ENCODE assay signal across 10 cellular contexts in the genomic region with DNA sequence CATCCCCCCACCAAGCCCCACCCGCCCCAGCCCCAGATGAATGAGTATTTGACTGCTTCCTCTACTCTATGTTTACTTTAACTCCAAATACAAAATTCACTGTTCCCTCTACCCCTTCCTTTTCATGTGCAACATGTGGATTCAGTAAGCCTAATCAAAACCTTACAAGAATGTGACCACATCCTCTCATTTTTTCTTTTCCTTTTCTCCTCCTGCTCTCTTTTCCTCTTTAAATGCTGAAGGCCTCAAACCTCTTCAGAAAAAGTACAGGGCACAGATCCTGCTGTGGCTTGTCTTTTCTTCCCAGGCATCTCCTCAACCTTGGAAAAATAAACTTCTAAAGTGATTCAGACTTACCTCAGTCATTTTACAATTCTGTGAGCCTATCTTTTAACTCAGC.
DNase-seq lines count a peak whose midpoint lies in the region; ATAC-seq and TF ChIP-seq lines count a peak whose summit lies in the region.
"Had no signal": no experiment of that assay in that cellular context is flagged by ENCODE, and none has a peak within 500 bp of the region (broad histone marks: within the 10 kb centered on the region; RNA-seq: fewer than 3 reads in every experiment).

No MANE protein-coding gene starts in this region.

- peaks cover 30% of the 10 kb centered on the region for H3K4me1 Mint-ChIP-seq in endothelial cell (ENCODE audit: unreplicated experiment)
- H3K4me1 Mint-ChIP-seq in progenitor cell of endocrine pancreas (ENCODE audit: low read depth): peaks cover 3% of the 10 kb centered on the region

- peaks cover 1% of the 10 kb centered on the region for H3K27me3 Mint-ChIP-seq in endothelial cell (ENCODE audit: unreplicated experiment)
- no peaks in the 10 kb centered on the region for H3K27me3 Mint-ChIP-seq in progenitor cell of endocrine pancreas

- H3K4me3 Mint-ChIP-seq in endothelial cell (ENCODE audit: unreplicated experiment): peak overlapping the region; percentile 48
- H3K4me3 Mint-ChIP-seq in progenitor cell of endocrine pancreas (ENCODE audit: low read depth): no peak overlapping the region

- H3K27me3 ChIP-seq in SJSA1 (replicated peaks) (no peaks in the 10 kb centered on the region), upper lobe of left lung (no peaks in the 10 kb centered on the region)

- H3K9me3 ChIP-seq in SJSA1 (replicated peaks) (no peaks in the 10 kb centered on the region), upper lobe of left lung (no peaks in the 10 kb centered on the region)

- peaks cover 22% of the 10 kb centered on the region for H3K36me3 ChIP-seq in SJSA1
- H3K36me3 ChIP-seq in upper lobe of left lung: peaks cover 3 to 59% (median 7%) of the 10 kb centered on the region in 4 donors

- TF ChIP-seq CTCF in endothelial cell (IDR thresholded peaks at IDR 0.05; ENCODE audit: unreplicated experiment) (no peak), progenitor cell of endocrine pancreas (IDR thresholded peaks at IDR 0.05; ENCODE audit: unreplicated experiment) (no peak), upper lobe of left lung (IDR thresholded peaks at IDR 0.05) (no peak)

- peaks cover 6% of the 10 kb centered on the region for H3K36me3 Mint-ChIP-seq in endothelial cell (ENCODE audit: low read depth, unreplicated experiment)
- H3K36me3 Mint-ChIP-seq in progenitor cell of endocrine pancreas (ENCODE audit: insufficient read depth): peaks cover 14% of the 10 kb centered on the region

- ATAC-seq in upper lobe of left lung (ENCODE audit: low FRiP score in 2 of 2): no peak
- ATAC-seq in GM21576 (IDR thresholded peaks at IDR 0.05; ENCODE audit: unreplicated experiment): no peak
- ATAC-seq in GM19023 (IDR thresholded peaks at IDR 0.05; ENCODE audit: unreplicated experiment): no peak

- 79 to 85% methylated on average over 1 of the region's 1 CpG for WGBS in upper lobe of left lung, 2 donors

- DNase-seq in GM04503 (ENCODE audit: low read depth) (peak; percentile 45), SJSA1 (ENCODE audit: low read depth in 1 of 2, low spot score in 2 of 2) (peak; percentile 57 to 86), endothelial cell (ENCODE audit: low spot score) (no peak), progenitor cell of endocrine pancreas (ENCODE audit: low spot score, unreplicated experiment) (no peak), upper lobe of left lung (no peak)
- DNase-seq: kidney, NCI-H1105 had no signal

- no peak for TF ChIP-seq POLR2A in upper lobe of left lung (IDR thresholded peaks at IDR 0.05)

- no peak for TF ChIP-seq EP300 in upper lobe of left lung (IDR thresholded peaks at IDR 0.05)

- H3K4me3 ChIP-seq in SJSA1 (no peak overlapping the region), upper lobe of left lung (no peak overlapping the region)
- H3K4me3 ChIP-seq: coronary artery had no signal

- H3K27ac Mint-ChIP-seq in endothelial cell (ENCODE audit: unreplicated experiment) (peak overlapping the region; percentile 96), progenitor cell of endocrine pancreas (peak overlapping the region; percentile 8)

- no peaks in the 10 kb centered on the region for H3K9me3 Mint-ChIP-seq in endothelial cell (ENCODE audit: unreplicated experiment)
- H3K9me3 Mint-ChIP-seq in progenitor cell of endocrine pancreas (ENCODE audit: low read depth): peaks cover 4% of the 10 kb centered on the region

- H3K27ac ChIP-seq in SJSA1 (peak overlapping the region; percentile 25), upper lobe of left lung (no peak overlapping the region)
- H3K27ac ChIP-seq: coronary artery had no signal

- H3K4me1 ChIP-seq in SJSA1 (replicated peaks): peaks cover 24% of the 10 kb centered on the region
- no peaks in the 10 kb centered on the region for H3K4me1 ChIP-seq in upper lobe of left lung

Comparison
In these comparisons a context has a peak if more than half of its experiments do, and no peak if none do; other contexts are left out.
1. DNase-seq: peak in GM04503 (single experiment) and SJSA1 (2 of 2); none in endothelial cell (single experiment), progenitor cell of endocrine pancreas (single experiment) and upper lobe of left lung (0 of 2).